ENCODE assay signal across 8 cellular contexts in the genomic region with DNA sequence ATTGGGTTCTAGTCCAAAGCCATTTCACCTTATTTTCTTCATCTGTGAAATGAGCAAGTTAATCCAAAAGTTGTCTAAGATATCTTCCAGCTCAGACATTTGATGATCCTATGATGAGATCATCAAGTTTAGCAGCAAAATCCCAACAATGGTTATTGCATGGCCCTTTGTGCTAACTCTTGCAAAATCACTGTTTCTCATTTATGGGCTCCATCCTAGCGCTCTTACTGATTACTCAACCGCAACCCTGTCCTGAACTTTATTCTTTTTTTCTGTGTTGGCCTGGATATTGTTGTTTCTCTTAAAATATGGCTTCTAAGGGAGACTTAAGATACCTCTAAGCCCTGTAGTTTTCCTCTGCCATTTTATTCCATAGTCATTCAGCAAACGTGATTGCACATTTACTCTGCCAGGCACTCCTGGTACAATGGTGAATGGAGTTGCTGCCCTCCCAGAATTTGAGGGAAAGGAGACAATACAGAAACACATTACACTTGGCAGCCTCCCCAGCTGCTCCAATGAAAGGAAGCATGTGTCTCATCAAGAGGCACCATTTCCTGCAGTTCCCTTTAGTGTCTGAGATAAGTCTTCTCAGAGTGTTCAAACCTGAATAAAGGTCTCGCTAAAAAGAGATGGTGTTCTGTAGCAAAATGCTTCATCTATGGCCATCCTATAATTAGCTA. TPM values are rescaled to one million over a fixed set of nuclear protein-coding genes. Genes with fewer than 3 reads are reported as not detected.
A peak's percentile ranks its signal among the peaks of the same experiment; 100 is the strongest.
DNase-seq lines count a peak whose midpoint lies in the region; ATAC-seq, FAIRE-seq and TF ChIP-seq lines count a peak whose summit lies in the region.
"Had no signal": no experiment of that assay in that cellular context is flagged by ENCODE, and none has a peak within 500 bp of the region (broad histone marks: within the 10 kb centered on the region; RNA-seq: fewer than 3 reads in every experiment).

No MANE protein-coding gene starts in this region.

- H3K4me1 Mint-ChIP-seq in neural progenitor cell = peaks cover 37% of the 10 kb centered on the region

- no peaks in the 10 kb centered on the region for H3K9me1 ChIP-seq in K562 (ENCODE audit: control insufficient read depth, insufficient read depth, low read length)

- peaks cover 62% of the 10 kb centered on the region for H3K27me3 Mint-ChIP-seq in neural progenitor cell (ENCODE audit: insufficient read depth, low read depth)

- TF ChIP-seq CTCF in K562 (IDR thresholded peaks at IDR 0.05 in 2 of 3, conservative IDR thresholded peaks at IDR 0.05 in 1 of 3; ENCODE audit: insufficient read depth in 2 of 3, low read depth in 1 of 3, low read length in 3 of 3) = no peak
- no peak for TF ChIP-seq CTCF in neural progenitor cell (IDR thresholded peaks at IDR 0.05)

- DNase-seq in KBM-7 (peak; percentile 39), K562 (ENCODE audit: extremely low read depth in 1 of 4, low spot score in 3 of 4) (no peak), hepatic stellate cell (ENCODE audit: low spot score) (peak; percentile 40), superior temporal gyrus (ENCODE audit: extremely low spot score) (peak; percentile 97), neural progenitor cell (ENCODE audit: low spot score) (no peak), activated gamma-delta T cell treated with Interleukin-2 at 50 U/mL for 16 hours (no peak)
- DNase-seq: activated T-cell treated with anti-CD3 and anti-CD28 coated beads for 4 hours had no signal

- H3K9me3 Mint-ChIP-seq in neural progenitor cell = no peaks in the 10 kb centered on the region

- peaks cover 4 to 14% of the 10 kb centered on the region in 2 experiments; a peak in 3 of 5 replicates for H3K4me1 ChIP-seq in K562 (replicated peaks in 1 of 2; ENCODE audit: control insufficient read depth in 2 of 2, insufficient read depth in 2 of 2, low read length in 2 of 2)
- peaks cover 36% of the 10 kb centered on the region for H3K4me1 ChIP-seq in neural progenitor cell

- WGBS in K562 (ENCODE audit: insufficient coverage, low coverage, missing lambda C conversion rate) = 63% methylated on average over 3 of the region's 4 CpGs

- H3K27ac ChIP-seq in K562 (ENCODE audit: extremely low read depth, low read depth, low read length) (no peak overlapping the region), neural progenitor cell (no peak overlapping the region)

- H3K36me3 Mint-ChIP-seq in neural progenitor cell = no peaks in the 10 kb centered on the region

- POLR2A ChIA-PET in K562 (lab: Yijun Ruan, JAX) = no interaction called here

- FAIRE-seq in K562 (lab: Jason Lieb, UNC) = no peak

- no peak overlapping the region for H3K9ac ChIP-seq in K562 (ENCODE audit: insufficient read depth in 1 of 2, low read depth in 2 of 2, low read length in 2 of 2)
- H3K9ac ChIP-seq in neural progenitor cell = no peak overlapping the region

- H2AFZ ChIP-seq in K562 (ENCODE audit: low read depth, low read length) = no peak overlapping the region
- H2AFZ ChIP-seq in neural progenitor cell (replicated peaks) = no peak overlapping the region

- in situ Hi-C loops in KBM-7 (cut with MboI; ENCODE audit: low pct_unique_long_range_greater_than_20kb, low sequenced_read_pairs) (no loop called here), K562 (cut with MboI) (no loop called here)

- H3K9me3 ChIP-seq in K562 (replicated peaks; ENCODE audit: control insufficient read depth, insufficient read depth, low read depth, low read length) = no peaks in the 10 kb centered on the region
- no peaks in the 10 kb centered on the region for H3K9me3 ChIP-seq in neural progenitor cell (ENCODE audit: low read depth)

- CTCF ChIA-PET in K562 (lab: Yijun Ruan, JAX; ENCODE audit: low intra/inter-chr PET ratio) = no interaction called here

- H4K20me1 ChIP-seq in K562 (replicated peaks; ENCODE audit: control insufficient read depth, insufficient read depth, low read length) (no peaks in the 10 kb centered on the region), neural progenitor cell (ENCODE audit: low read depth) (peaks cover 22% of the 10 kb centered on the region)

- H3K4me3 ChIP-seq in K562 (no peak overlapping the region), neural progenitor cell (no peak overlapping the region)

- TF ChIP-seq POLR2A in K562 (conservative IDR thresholded peaks at IDR 0.05) = no peak

- H3K79me2 ChIP-seq in K562 (ENCODE audit: control insufficient read depth, insufficient read depth, low read length) (no peaks in the 10 kb centered on the region), neural progenitor cell (ENCODE audit: low read depth) (no peaks in the 10 kb centered on the region)

- H3K36me3 ChIP-seq in K562 (ENCODE audit: control insufficient read depth, insufficient read depth, low read length) = no peaks in the 10 kb centered on the region
- H3K36me3 ChIP-seq in neural progenitor cell = no peaks in the 10 kb centered on the region

- H3K4me2 ChIP-seq in K562 (ENCODE audit: insufficient read depth, low read length) (no peak overlapping the region), neural progenitor cell (no peak overlapping the region)

- H3K4me3 Mint-ChIP-seq in neural progenitor cell = no peak overlapping the region

- ATAC-seq in K562 = no peak
- no peak for ATAC-seq in HG03175 (IDR thresholded peaks at IDR 0.05; ENCODE audit: unreplicated experiment)

- no peak for TF ChIP-seq EP300 in K562 (IDR thresholded peaks at IDR 0.05; ENCODE audit: low read length)

- H3F3A ChIP-seq in neural progenitor cell (ENCODE audit: low read depth) = peaks cover 25% of the 10 kb centered on the region

- no peaks in the 10 kb centered on the region for H3K27me3 ChIP-seq in K562 (ENCODE audit: control insufficient read depth in 2 of 2, insufficient read depth in 2 of 2, low read length in 2 of 2)
- peaks cover 53% of the 10 kb centered on the region for H3K27me3 ChIP-seq in neural progenitor cell

- H3K27ac Mint-ChIP-seq in neural progenitor cell = no peak overlapping the region

- intact Hi-C loops in K562 (cut with micrococcal nuclease) = no loop called here

- BruUV-seq in K562 (replicated peaks; lab: Mats Ljungman, UMichigan) = no TSS peak

- TF ChIP-seq RAD21 in K562 (CRISPR knock-in tag; conservative IDR thresholded peaks at IDR 0.05 in 1 of 2, IDR thresholded peaks at IDR 0.05 in 1 of 2) = no peak

TF ChIP-seq in K562, 482 proteins besides CTCF, POLR2A, EP300 and RAD21:
- TF ChIP-seq ZSCAN32 (CRISPR knock-in tag; IDR thresholded peaks at IDR 0.05) = no peak
- TF ChIP-seq, protein P1, sequence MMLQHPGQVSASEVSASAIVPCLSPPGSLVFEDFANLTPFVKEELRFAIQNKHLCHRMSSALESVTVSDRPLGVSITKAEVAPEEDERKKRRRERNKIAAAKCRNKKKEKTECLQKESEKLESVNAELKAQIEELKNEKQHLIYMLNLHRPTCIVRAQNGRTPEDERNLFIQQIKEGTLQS (IDR thresholded peaks at IDR 0.05) = peak; percentile 54; the same call in 1 of the 2 replicates
- TF ChIP-seq, protein P1 (CRISPR knock-in tag; conservative IDR thresholded peaks at IDR 0.05) = no peak
TF ChIP-seq in K562: peak in this region for 1.

RNA-seq across cellular contexts. Expression of a gene that starts 4.4 kb away (rescaled TPM):
- total RNA-seq in K562 (2011; cell fraction: chromatin; rRNA removed; ENCODE audit: low replicate concordance) = 1.6 and 2.1 TPM in 2 replicates
- total RNA-seq in K562 (2011; cell fraction: nucleolus; rRNA removed) = 0.92 and 1.0 TPM in 2 replicates
- total RNA-seq in K562 (2011; cell fraction: nucleoplasm; rRNA removed) = 2.0 and 4.3 TPM in 2 replicates
- 3.1 and 4.8 TPM in 2 replicates for total RNA-seq in K562 (2014; rRNA removed)
- 5.7 and 6.0 TPM in 2 replicates for total RNA-seq in K562 (2014; rRNA removed; fragmentation: Illumina TruSeq; extraction: Trizol)
- 4.1 and 4.9 TPM in 2 replicates for total RNA-seq in K562 (2015; rRNA removed; fragmentation: Illumina TruSeq; extraction: Trizol)
- total RNA-seq in K562 (2021) = 4.7 and 5.8 TPM in 2 replicates
- polyA plus RNA-seq in K562 (2011; rRNA removed) = 1.9 and 2.5 TPM in 2 replicates
- polyA plus RNA-seq in K562 (2011; cell fraction: cytosol; rRNA removed) = 0.92 and 2.9 TPM in 2 replicates
- 0.74 and 1.7 TPM in 2 replicates for polyA plus RNA-seq in K562 (2011; cell fraction: nucleus; rRNA removed)
- polyA plus RNA-seq in K562 (2012) = 2.9 and 3.0 TPM in 2 replicates
- 3.1 and 3.3 TPM in 2 replicates for polyA plus RNA-seq in K562 (2014; fragmentation: Illumina TruSeq; extraction: Trizol)
- polyA plus RNA-seq in K562 (2014; fragmentation: Nextera tagmentation; extraction: Ambion mirVana) = 1 to 10 TPM in 1 of 2 experiments, under 1 TPM in 1; 0.71 to 1.4 TPM
- 2.6 and 4.0 TPM in 2 replicates for polyA plus RNA-seq in K562 (2014; rRNA removed)
- 1.5 and 3.4 TPM in 2 replicates for polyA minus RNA-seq in K562 (2011; rRNA and poly(A)+ RNA removed)
- 1.0 and 1.3 TPM in 2 replicates for polyA minus RNA-seq in K562 (2011; cell fraction: cytosol; rRNA and poly(A)+ RNA removed)
- polyA minus RNA-seq in K562 (2011; cell fraction: nucleus; rRNA and poly(A)+ RNA removed) = 0.54 and 1.7 TPM in 2 replicates
- 1.5 and 3.6 TPM in 2 replicates for total RNA-seq in neural progenitor cell (ENCODE audit: low replicate concordance)

RNA-seq across cellular contexts. Expression of a gene that starts 44.0 kb away (rescaled TPM):
- 15.6 and 34.8 TPM in 2 replicates for total RNA-seq in K562 (2011; cell fraction: chromatin; rRNA removed; ENCODE audit: low replicate concordance)
- total RNA-seq in K562 (2011; cell fraction: nucleolus; rRNA removed) = 12.4 and 20.0 TPM in 2 replicates
- total RNA-seq in K562 (2011; cell fraction: nucleoplasm; rRNA removed) = 12.4 and 23.8 TPM in 2 replicates
- 12.8 and 13.9 TPM in 2 replicates for total RNA-seq in K562 (2014; rRNA removed)
- 20.9 and 22.4 TPM in 2 replicates for total RNA-seq in K562 (2014; rRNA removed; fragmentation: Illumina TruSeq; extraction: Trizol)
- 17.2 and 17.6 TPM in 2 replicates for total RNA-seq in K562 (2015; rRNA removed; fragmentation: Illumina TruSeq; extraction: Trizol)
- total RNA-seq in K562 (2021) = 21.1 and 25.0 TPM in 2 replicates
- 9.5 and 14.1 TPM in 2 replicates for polyA plus RNA-seq in K562 (2011; rRNA removed)
- 3.8 and 5.6 TPM in 2 replicates for polyA plus RNA-seq in K562 (2011; cell fraction: cytosol; rRNA removed)
- 6.1 and 8.7 TPM in 2 replicates for polyA plus RNA-seq in K562 (2011; cell fraction: nucleus; rRNA removed)
- polyA plus RNA-seq in K562 (2012) = 6.7 and 13.0 TPM in 2 replicates
- polyA plus RNA-seq in K562 (2014; fragmentation: Illumina TruSeq; extraction: Trizol) = 14.3 and 15.7 TPM in 2 replicates
- 1 to 10 TPM; 9.2 to 9.8 TPM for polyA plus RNA-seq in K562 (2014; fragmentation: Nextera tagmentation; extraction: Ambion mirVana)
- polyA plus RNA-seq in K562 (2014; rRNA removed) = 10.8 and 13.2 TPM in 2 replicates
- polyA minus RNA-seq in K562 (2011; rRNA and poly(A)+ RNA removed) = 16.5 and 19.1 TPM in 2 replicates
- 8.6 and 12.0 TPM in 2 replicates for polyA minus RNA-seq in K562 (2011; cell fraction: cytosol; rRNA and poly(A)+ RNA removed)
- polyA minus RNA-seq in K562 (2011; cell fraction: nucleus; rRNA and poly(A)+ RNA removed) = 26.0 and 26.5 TPM in 2 replicates
- 18.5 and 21.3 TPM in 2 replicates for total RNA-seq in neural progenitor cell (ENCODE audit: low replicate concordance)

Comparison
In these comparisons a context has a peak if more than half of its experiments do, and no peak if none do; other contexts are left out.
1. DNase-seq: peak in KBM-7 (single experiment), hepatic stellate cell (single experiment) and superior temporal gyrus (single experiment); none in K562 (0 of 4), neural progenitor cell (single experiment) and activated gamma-delta T cell treated with Interleukin-2 at 50 U/mL for 16 hours (single experiment).